In genomic region chr13:19861762-19862161, GRCh38 we compare ENCODE assay signal across 8 cellular contexts. TPM values are rescaled to one million over a fixed set of nuclear protein-coding genes. Genes with fewer than 3 reads are reported as not detected.
A peak's percentile ranks its signal among the peaks of the same experiment; 100 is the strongest.
DNase-seq lines count a peak whose midpoint lies in the region; ATAC-seq, FAIRE-seq and TF ChIP-seq lines count a peak whose summit lies in the region.

No MANE protein-coding gene starts in this region.

- H3K27ac Mint-ChIP-seq in T-cell: peak overlapping the region; percentile 95 to 98

- TF ChIP-seq CTCF in foreskin fibroblast (IDR thresholded peaks at IDR 0.05; ENCODE audit: low read depth, low read length) (no peak), sigmoid colon (IDR thresholded peaks at IDR 0.05) (no peak)

- H3K9me3 ChIP-seq in sigmoid colon: no peaks in the 10 kb centered on the region

- peaks cover 0 to 27% (median 25%) of the 10 kb centered on the region in 4 donors for H3K4me1 ChIP-seq in sigmoid colon

- TF ChIP-seq POLR2A in sigmoid colon (IDR thresholded peaks at IDR 0.05) (no peak), H54 (IDR thresholded peaks at IDR 0.05; ENCODE audit: low read depth, low read length) (no peak)

- H3K27me3 ChIP-seq in sigmoid colon: no peaks in the 10 kb centered on the region

- no peak for TF ChIP-seq EP300 in sigmoid colon (IDR thresholded peaks at IDR 0.05)

- intact Hi-C loops in sigmoid colon (cut with DNase I): loop anchor here (10.0 kb wide), 3 partner anchors 227 to 913 kb away; partner anchors contain the start of genes EEF1AKMT1 and MPHOSPH8

- ATAC-seq in T-cell (replicated peaks in 1 of 4): no peak
- no peak for ATAC-seq in HG03439 (IDR thresholded peaks at IDR 0.05; ENCODE audit: unreplicated experiment)

- FAIRE-seq in H54 (lab: Jason Lieb, UNC): no peak

- peak overlapping the region; percentile 91 to 100 (median 100) for H3K27ac ChIP-seq in sigmoid colon

- H3K4me3 ChIP-seq in GM08714 (ENCODE audit: low read length) (peak overlapping the region; percentile 90), foreskin fibroblast (ENCODE audit: low read depth in 1 of 2, low read length in 2 of 2) (peak overlapping the region; percentile 90 to 93), sigmoid colon (peak overlapping the region in 3 of 4 donors; percentile 66 to 95 (median 93))

- DNase-seq in T-cell: no peak
- DNase-seq in foreskin fibroblast: no peak
- DNase-seq in sigmoid colon: no peak
- no peak for DNase-seq in GF-D8 (lab: John Stamatoyannopoulos, UW)
- no peak for DNase-seq in H54 (ENCODE audit: insufficient read length, low spot score)
- DNase-seq in DMS79 treated with DMSO at 0.1 percent for 48 hours (lab: John Stamatoyannopoulos, UW): no peak

- CTCF ChIA-PET in T-cell (lab: Charles Lee): interaction anchor here (0.6 to 1.7 kb wide), 11 partner anchors 11 to 1609 kb away, joined by 3 to 5 read pairs (median 3); partner anchors contain the start of gene PSPC1 (in 1 of the 2)

- H3K36me3 Mint-ChIP-seq in T-cell: peaks cover 16% of the 10 kb centered on the region

- POLR2A ChIA-PET in T-cell (lab: Charles Lee): interaction anchor here in 1 of 2 donors (0.7 to 2.1 kb wide), 3 partner anchors 10 to 194 kb away, joined by 5 to 19 read pairs (median 8); no protein-coding TSS in a partner anchor

- no peaks in the 10 kb centered on the region for H3K27me3 Mint-ChIP-seq in T-cell

- peak overlapping the region; percentile 95 to 98 (median 98) for H3K4me3 Mint-ChIP-seq in T-cell

- WGBS in sigmoid colon, 2 donors: 14 to 21% methylated on average over 4 of the region's 4 CpGs

- H3K9me3 Mint-ChIP-seq in T-cell: no peaks in the 10 kb centered on the region

- H3K4me1 Mint-ChIP-seq in T-cell: peaks cover 38 to 50% (median 43%) of the 10 kb centered on the region in 3 donors

- H3K36me3 ChIP-seq in sigmoid colon: peaks cover 0 to 7% (median 0%) of the 10 kb centered on the region in 4 donors

RNA-seq across cellular contexts. Expression of gene ZMYM5, which starts 1.7 kb away (rescaled TPM):
- total RNA-seq in T-cell: 10 to 100 TPM; 19.2 to 30.9 (median 23.0) TPM
- total RNA-seq in sigmoid colon: 10 to 100 TPM; 14.7 to 24.5 (median 17.4) TPM
- 1 to 10 TPM; 6.2 to 6.6 (median 6.3) TPM for polyA plus RNA-seq in sigmoid colon
